In the genomic region with DNA sequence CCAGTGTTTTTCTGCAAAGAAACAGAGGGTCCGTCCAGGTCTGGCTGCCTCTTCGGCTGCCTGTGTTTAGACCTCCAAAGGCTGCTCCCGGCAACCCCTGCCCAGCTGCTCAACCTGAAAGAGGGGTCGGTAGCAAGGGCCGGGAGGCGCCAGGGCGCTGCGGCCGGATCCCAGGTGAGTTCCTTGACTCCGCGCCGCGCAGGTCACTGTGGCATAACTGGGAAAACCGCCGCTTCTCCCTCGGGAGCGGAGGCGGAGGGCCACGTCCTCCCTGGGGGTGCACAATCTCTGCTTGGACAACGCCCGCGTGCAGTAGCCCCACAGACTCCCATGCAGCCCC, we compare ENCODE assay signal across 1 cellular context.
TF ChIP-seq lines count a peak whose summit lies in the region.

No MANE protein-coding gene starts in this region.

TF ChIP-seq in H1, 55 proteins besides CTCF, POLR2A, EP300 and RAD21:
- TF ChIP-seq SP2 (IDR thresholded peaks at IDR 0.05; ENCODE audit: low read length) (no peak), NANOG (IDR thresholded peaks at IDR 0.05; ENCODE audit: insufficient read depth, low read depth, low read length, poor library complexity, severe bottlenecking) (no peak), CBX8 (IDR thresholded peaks at IDR 0.05; ENCODE audit: borderline replicate concordance, low read depth, low read length) (no peak), CHD2 (IDR thresholded peaks at IDR 0.05; ENCODE audit: low read length) (no peak), SUZ12 (IDR thresholded peaks at IDR 0.05; ENCODE audit: low read length) (peak; percentile 25; the same call in 1 of the 2 replicates), TEAD4 (IDR thresholded peaks at IDR 0.05; ENCODE audit: low read depth, low read length) (no peak), ZNF274 (IDR thresholded peaks at IDR 0.05; ENCODE audit: borderline replicate concordance, extremely low read depth, low read length) (no peak), YY1 (IDR thresholded peaks at IDR 0.05; ENCODE audit: low read depth, low read length) (no peak), JUN (IDR thresholded peaks at IDR 0.05; ENCODE audit: low read depth, low read length) (no peak), KDM1A (IDR thresholded peaks at IDR 0.05; ENCODE audit: borderline replicate concordance, low read length) (no peak), FOSL1 (IDR thresholded peaks at IDR 0.05; ENCODE audit: insufficient read depth, low read depth, low read length) (no peak), SP1 (IDR thresholded peaks at IDR 0.05; ENCODE audit: low read depth, low read length) (no peak), TAF7 (optimal IDR thresholded peaks at IDR 0.05; ENCODE audit: borderline replicate concordance, low read depth, low read length) (no peak), NRF1 (IDR thresholded peaks at IDR 0.05; ENCODE audit: low read depth, low read length) (no peak), MAFK (IDR thresholded peaks at IDR 0.05; ENCODE audit: low read depth, low read length) (no peak), ASH2L (IDR thresholded peaks at IDR 0.05; ENCODE audit: low read length) (no peak), EZH2 (IDR thresholded peaks at IDR 0.05; ENCODE audit: low read depth, low read length, severe bottlenecking) (no peak), KDM4A (IDR thresholded peaks at IDR 0.05; ENCODE audit: low read depth, low read length, severe bottlenecking) (peak; percentile 71), KDM5A (IDR thresholded peaks at IDR 0.05; ENCODE audit: low read length) (no peak), SAP30 (IDR thresholded peaks at IDR 0.05; ENCODE audit: insufficient read depth, insufficient replicate concordance, low read length) (peak; percentile 15), GABPA (IDR thresholded peaks at IDR 0.05; ENCODE audit: borderline replicate concordance, insufficient read depth, low read length) (no peak)
- TF ChIP-seq, protein P1, sequence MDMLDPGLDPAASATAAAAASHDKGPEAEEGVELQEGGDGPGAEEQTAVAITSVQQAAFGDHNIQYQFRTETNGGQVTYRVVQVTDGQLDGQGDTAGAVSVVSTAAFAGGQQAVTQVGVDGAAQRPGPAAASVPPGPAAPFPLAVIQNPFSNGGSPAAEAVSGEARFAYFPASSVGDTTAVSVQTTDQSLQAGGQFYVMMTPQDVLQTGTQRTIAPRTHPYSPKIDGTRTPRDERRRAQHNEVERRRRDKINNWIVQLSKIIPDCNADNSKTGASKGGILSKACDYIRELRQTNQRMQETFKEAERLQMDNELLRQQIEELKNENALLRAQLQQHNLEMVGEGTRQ (IDR thresholded peaks at IDR 0.05; ENCODE audit: low read length), result no peak
- TF ChIP-seq, protein P2, sequence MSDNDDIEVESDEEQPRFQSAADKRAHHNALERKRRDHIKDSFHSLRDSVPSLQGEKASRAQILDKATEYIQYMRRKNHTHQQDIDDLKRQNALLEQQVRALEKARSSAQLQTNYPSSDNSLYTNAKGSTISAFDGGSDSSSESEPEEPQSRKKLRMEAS (IDR thresholded peaks at IDR 0.05), result 0 out of 2 replicates have a peak, but pooled peaks have one; percentile 21
- TF ChIP-seq, protein P3, sequence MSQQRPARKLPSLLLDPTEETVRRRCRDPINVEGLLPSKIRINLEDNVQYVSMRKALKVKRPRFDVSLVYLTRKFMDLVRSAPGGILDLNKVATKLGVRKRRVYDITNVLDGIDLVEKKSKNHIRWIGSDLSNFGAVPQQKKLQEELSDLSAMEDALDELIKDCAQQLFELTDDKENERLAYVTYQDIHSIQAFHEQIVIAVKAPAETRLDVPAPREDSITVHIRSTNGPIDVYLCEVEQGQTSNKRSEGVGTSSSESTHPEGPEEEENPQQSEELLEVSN (IDR thresholded peaks at IDR 0.05), result no peak
TF ChIP-seq in H1: peak in this region for 4.
